12 cellular contexts compared by ENCODE assay signal in genomic region chr4:144374065-144374464, GRCh38.
DNase-seq lines count a peak whose midpoint lies in the region; ATAC-seq and TF ChIP-seq lines count a peak whose summit lies in the region.
"Had no signal": no experiment of that assay in that cellular context is flagged by ENCODE, and none has a peak within 500 bp of the region (broad histone marks: within the 10 kb centered on the region; RNA-seq: fewer than 3 reads in every experiment).

No MANE protein-coding gene starts in this region.

- H3T11ph ChIP-seq in H9 (ENCODE audit: low read length) = no peak overlapping the region

- H3K9me3 ChIP-seq in H9 (ENCODE audit: control insufficient read depth, low read depth, low read length) = no peaks in the 10 kb centered on the region

- H3K27ac Mint-ChIP-seq in H9 (0 out of 7 replicates have a peak overlapping the region, but pooled peaks of 2 of the 3 experiments have one; percentile 35 to 64), osteocyte (ENCODE audit: unreplicated experiment) (no peak overlapping the region)
- no peak overlapping the region for H3K27ac Mint-ChIP-seq in stimulated activated naive CD8-positive, alpha-beta T cell treated with anti-CD3 and anti-CD28 coated beads, Interleukin-15, amount 100 ng/mL, for 72 hours
- H3K27ac Mint-ChIP-seq: T-helper 17 cell had no signal

- no peak overlapping the region for H2AFZ ChIP-seq in H9 (ENCODE audit: low read length)

- H3K27me3 ChIP-seq in H9 (ENCODE audit: insufficient read depth, low read length) (no peaks in the 10 kb centered on the region), H7 (ENCODE audit: control insufficient read depth, insufficient read depth, low read length) (no peaks in the 10 kb centered on the region)

- WGBS in H9 (ENCODE audit: extremely low coverage, insufficient read length, low lambda C conversion rate) = no CpG with 5 or more reads among the region's 5 CpGs

- no peak overlapping the region for H3K4me3 ChIP-seq in H7 (ENCODE audit: insufficient read depth, low read depth, low read length)
- H3K4me3 ChIP-seq: K562, skin epidermis had no signal

- ATAC-seq in HG03442 (IDR thresholded peaks at IDR 0.05; ENCODE audit: unreplicated experiment) = peak; percentile 94
- ATAC-seq in stimulated activated naive CD8-positive, alpha-beta T cell treated with anti-CD3 and anti-CD28 coated beads, Interleukin-15, amount 100 ng/mL, for 72 hours = peak; percentile 46
- ATAC-seq: K562, T-helper 17 cell had no signal

- H3K4me3 Mint-ChIP-seq in H9 (no peak overlapping the region), osteocyte (ENCODE audit: unreplicated experiment) (no peak overlapping the region)
- no peak overlapping the region for H3K4me3 Mint-ChIP-seq in stimulated activated naive CD8-positive, alpha-beta T cell treated with anti-CD3 and anti-CD28 coated beads, Interleukin-15, amount 100 ng/mL, for 72 hours
- H3K4me3 Mint-ChIP-seq: T-helper 17 cell had no signal

- H3K18ac ChIP-seq in H9 (ENCODE audit: insufficient read length, low read depth, low read length) = no peak overlapping the region

- H4K8ac ChIP-seq in H9 (replicated peaks; ENCODE audit: insufficient read length, low read depth, low read length) = no peak overlapping the region

- H4K20me1 ChIP-seq in H9 (ENCODE audit: control insufficient read depth, insufficient read depth, insufficient read length) = no peaks in the 10 kb centered on the region

- no peak overlapping the region for H3K27ac ChIP-seq in H9 (ENCODE audit: insufficient read length, low read depth, low read length)
- H3K27ac ChIP-seq: skin epidermis had no signal

- no peaks in the 10 kb centered on the region for H3K23me2 ChIP-seq in H9 (ENCODE audit: insufficient read length, low read depth, low read length, poor library complexity, severe bottlenecking)

- no peaks in the 10 kb centered on the region for H3K36me3 ChIP-seq in H7 (replicated peaks; ENCODE audit: control insufficient read depth, insufficient read depth, low read length)

- H2BK12ac ChIP-seq in H9 (ENCODE audit: insufficient read length, low read depth, low read length) = no peak overlapping the region

- no peak overlapping the region for H2AK5ac ChIP-seq in H9 (ENCODE audit: insufficient read length, low read length)

- no peaks in the 10 kb centered on the region for H3K79me2 ChIP-seq in H9 (ENCODE audit: insufficient read depth, low read length)

- no peak overlapping the region for H2BK120ac ChIP-seq in H9 (ENCODE audit: low read depth, low read length, poor library complexity, severe bottlenecking)

- H3K36me3 Mint-ChIP-seq in H9 (ENCODE audit: insufficient read depth in 1 of 3, low read depth in 3 of 3) (no peaks in the 10 kb centered on the region), osteocyte (ENCODE audit: unreplicated experiment) (peaks cover 3% of the 10 kb centered on the region)

- H3K27me3 Mint-ChIP-seq in H9 (ENCODE audit: low read depth) (no peaks in the 10 kb centered on the region), osteocyte (ENCODE audit: unreplicated experiment) (peaks cover 61% of the 10 kb centered on the region)
- H3K27me3 Mint-ChIP-seq in stimulated activated naive CD8-positive, alpha-beta T cell treated with anti-CD3 and anti-CD28 coated beads, Interleukin-15, amount 100 ng/mL, for 72 hours = no peaks in the 10 kb centered on the region
- H3K27me3 Mint-ChIP-seq: T-helper 17 cell had no signal

- H3K4me1 Mint-ChIP-seq in H9 (peaks cover 11 to 16% of the 10 kb centered on the region in 2 experiments), osteocyte (ENCODE audit: unreplicated experiment) (peaks cover 7% of the 10 kb centered on the region)
- H3K4me1 Mint-ChIP-seq in stimulated activated naive CD8-positive, alpha-beta T cell treated with anti-CD3 and anti-CD28 coated beads, Interleukin-15, amount 100 ng/mL, for 72 hours = no peaks in the 10 kb centered on the region
- H3K4me1 Mint-ChIP-seq: T-helper 17 cell had no signal

- H4K5ac ChIP-seq in H9 (ENCODE audit: insufficient read length, low read depth, low read length) = no peak overlapping the region

- H3K4me2 ChIP-seq in H9 (ENCODE audit: insufficient read depth, insufficient read length, low read length) = no peak overlapping the region

- H2BK15ac ChIP-seq in H9 (ENCODE audit: low read depth, low read length) = no peak overlapping the region

- H2BK20ac ChIP-seq in H9 (ENCODE audit: low read depth, low read length, poor library complexity, severe bottlenecking) = no peak overlapping the region

- H3K14ac ChIP-seq in H9 (ENCODE audit: insufficient read depth, low read length) = no peak overlapping the region

- peak; percentile 4 for DNase-seq in activated CD4-positive, alpha-beta T cell treated with anti-CD3 and anti-CD28 coated beads for 48 hours
- no peak for DNase-seq in activated CD4-positive, alpha-beta T cell treated with anti-CD3 and anti-CD28 coated beads, Interleukin-2, amount 50 U/mL, for 1 hour
- DNase-seq in H9 = peak; percentile 45
- DNase-seq in stimulated activated naive CD8-positive, alpha-beta T cell treated with anti-CD3 and anti-CD28 coated beads, Interleukin-15, amount 100 ng/mL, for 72 hours = no peak
- DNase-seq in DMS79 treated with DMSO at 0.1 percent for 48 hours (lab: John Stamatoyannopoulos, UW) = no peak
- DNase-seq in H7 = no peak
- DNase-seq in osteocyte (ENCODE audit: extremely low spot score, unreplicated experiment) = no peak
- DNase-seq: NCI-H774, T-helper 17 cell had no signal

- H2BK5ac ChIP-seq in H9 (ENCODE audit: insufficient read length, low read length) = no peak overlapping the region

- H3K56ac ChIP-seq in H9 (ENCODE audit: insufficient read length, low read depth, low read length) = no peak overlapping the region

- no peak overlapping the region for H3K4ac ChIP-seq in H9 (ENCODE audit: low read depth, low read length)

- H3K9ac ChIP-seq in H9 (ENCODE audit: extremely low read depth, insufficient read length, low read length) = no peak overlapping the region

- TF ChIP-seq CTCF in H9 (conservative IDR thresholded peaks at IDR 0.05) (no peak), osteocyte (IDR thresholded peaks at IDR 0.05) (no peak)

- no peaks in the 10 kb centered on the region; the same call in none of the 2 replicates for H3K4me1 ChIP-seq in H9 (ENCODE audit: insufficient read depth, low read length)

- no peak overlapping the region for H3K23ac ChIP-seq in H9 (ENCODE audit: insufficient read length, low read depth, low read length)

- H3K79me1 ChIP-seq in H9 (ENCODE audit: insufficient read depth, low read depth, low read length, poor library complexity, severe bottlenecking) = no peaks in the 10 kb centered on the region

- no peak overlapping the region for H4K91ac ChIP-seq in H9 (ENCODE audit: insufficient read length, low read depth, low read length)

- no peaks in the 10 kb centered on the region for H3K9me3 Mint-ChIP-seq in H9
- H3K9me3 Mint-ChIP-seq in stimulated activated naive CD8-positive, alpha-beta T cell treated with anti-CD3 and anti-CD28 coated beads, Interleukin-15, amount 100 ng/mL, for 72 hours = no peaks in the 10 kb centered on the region
- H3K9me3 Mint-ChIP-seq in osteocyte (ENCODE audit: unreplicated experiment) = no peaks in the 10 kb centered on the region

Comparison
In these comparisons a context has a peak if more than half of its experiments do, and no peak if none do; other contexts are left out.
1. DNase-seq: peak in activated CD4-positive, alpha-beta T cell treated with anti-CD3 and anti-CD28 coated beads for 48 hours (single experiment) and H9 (single experiment); none in activated CD4-positive, alpha-beta T cell treated with anti-CD3 and anti-CD28 coated beads, Interleukin-2, amount 50 U/mL, for 1 hour (single experiment), stimulated activated naive CD8-positive, alpha-beta T cell treated with anti-CD3 and anti-CD28 coated beads, Interleukin-15, amount 100 ng/mL, for 72 hours (0 of 2), DMS79 treated with DMSO at 0.1 percent for 48 hours (single experiment), H7 (single experiment) and osteocyte (single experiment).
2. H3K27ac Mint-ChIP-seq: peak in H9 (2 of 3); none in stimulated activated naive CD8-positive, alpha-beta T cell treated with anti-CD3 and anti-CD28 coated beads, Interleukin-15, amount 100 ng/mL, for 72 hours (0 of 2) and osteocyte (single experiment).